ENCODE assay signal across 8 cellular contexts in genomic region chr1:40256401-40257084, GRCh38. TPM values are rescaled to one million over a fixed set of nuclear protein-coding genes. Genes with fewer than 3 reads are reported as not detected.
DNase-seq lines count a peak whose midpoint lies in the region; ATAC-seq and TF ChIP-seq lines count a peak whose summit lies in the region.

No MANE protein-coding gene starts in this region.

- no peaks in the 10 kb centered on the region for H3K27me3 ChIP-seq in H7 (ENCODE audit: control insufficient read depth, insufficient read depth, low read length)
- no peaks in the 10 kb centered on the region for H3K27me3 ChIP-seq in RWPE2 (ENCODE audit: insufficient read depth, poor library complexity, severe bottlenecking)
- no peaks in the 10 kb centered on the region for H3K27me3 ChIP-seq in esophagus squamous epithelium
- no peaks in the 10 kb centered on the region for H3K27me3 ChIP-seq in prostate gland (replicated peaks; ENCODE audit: insufficient read depth)

- DNase-seq in H7 (no peak), RWPE2 (ENCODE audit: low spot score) (no peak), esophagus squamous epithelium (lab: John Stamatoyannopoulos, UW) (no peak), prostate gland (ENCODE audit: low spot score) (no peak), GM19240 (ENCODE audit: insufficient read length, low spot score) (no peak), GF-D8 (lab: John Stamatoyannopoulos, UW) (no peak), NCI-H2196 treated with DMSO at 0.1 percent for 48 hours (lab: John Stamatoyannopoulos, UW; ENCODE audit: unreplicated experiment) (no peak), activated gamma-delta T cell treated with Interleukin-2 at 50 U/mL for 16 hours (no peak)

- no peaks in the 10 kb centered on the region for H3K9me3 ChIP-seq in RWPE2 (ENCODE audit: severe bottlenecking)
- no peaks in the 10 kb centered on the region for H3K9me3 ChIP-seq in esophagus squamous epithelium
- H3K9me3 ChIP-seq in prostate gland, result no peaks in the 10 kb centered on the region

- TF ChIP-seq POLR2A in esophagus squamous epithelium (IDR thresholded peaks at IDR 0.05) (no peak), prostate gland (IDR thresholded peaks at IDR 0.05) (no peak)

- no peak for ATAC-seq in RWPE2 (ENCODE audit: low read depth)

- 61 to 62% methylated on average over 6 of the region's 6 CpGs for WGBS in esophagus squamous epithelium, 2 donors
- WGBS in prostate gland, result 43% methylated on average over 6 of the region's 6 CpGs

- H3K27ac ChIP-seq in RWPE2 (ENCODE audit: poor library complexity, severe bottlenecking) (peak overlapping the region; percentile 93), esophagus squamous epithelium (peak overlapping the region; percentile 95 to 98 (median 96)), prostate gland (peak overlapping the region; percentile 89 to 93)

- peak overlapping the region; percentile 98 for H3K4me3 ChIP-seq in H7 (ENCODE audit: insufficient read depth, low read depth, low read length)
- H3K4me3 ChIP-seq in RWPE2 (ENCODE audit: severe bottlenecking), result peak overlapping the region; percentile 80
- peak overlapping the region; percentile 58 to 97 (median 87) for H3K4me3 ChIP-seq in esophagus squamous epithelium
- H3K4me3 ChIP-seq in prostate gland, result peak overlapping the region; percentile 67 to 68

- intact Hi-C loops in esophagus squamous epithelium (cut with DNase I), result no loop called here
- intact Hi-C loops in prostate gland (cut with DNase I), result loop anchor here (5.0 kb wide), 1 partner anchor 94 kb away; the partner anchor contains the start of gene RLF

- H3K36me3 ChIP-seq in H7 (replicated peaks; ENCODE audit: control insufficient read depth, insufficient read depth, low read length), result peaks cover 3% of the 10 kb centered on the region
- H3K36me3 ChIP-seq in RWPE2 (ENCODE audit: low read depth), result peaks cover 21% of the 10 kb centered on the region
- H3K36me3 ChIP-seq in esophagus squamous epithelium, result peaks cover 0 to 18% (median 6%) of the 10 kb centered on the region in 3 donors
- H3K36me3 ChIP-seq in prostate gland, result peaks cover 0 to 7% of the 10 kb centered on the region in 2 donors

- H3K4me1 ChIP-seq in RWPE2 (ENCODE audit: insufficient read depth, poor library complexity, severe bottlenecking) (peaks cover 12% of the 10 kb centered on the region), esophagus squamous epithelium (peaks cover 4 to 44% (median 17%) of the 10 kb centered on the region in 3 donors), prostate gland (replicated peaks) (no peaks in the 10 kb centered on the region)

- TF ChIP-seq CTCF in RWPE2 (IDR thresholded peaks at IDR 0.05; ENCODE audit: poor library complexity, severe bottlenecking), result no peak
- no peak for TF ChIP-seq CTCF in esophagus squamous epithelium (IDR thresholded peaks at IDR 0.05)
- TF ChIP-seq CTCF in prostate gland (IDR thresholded peaks at IDR 0.05), result no peak

RNA-seq across cellular contexts. Expression of gene ZMPSTE24, which starts 1.5 kb away (rescaled TPM):
- 31.3 and 37.9 TPM in 2 replicates for total RNA-seq in H7 (2014; rRNA removed; shearing (Covaris generic))
- total RNA-seq in esophagus squamous epithelium (10 to 100 TPM; 26.2 to 47.1 (median 39.0) TPM), prostate gland (10 to 100 TPM; 32.8 to 57.7 TPM)

RNA-seq across cellular contexts. Expression of gene TMCO2, which starts 8.8 kb away (rescaled TPM):
- total RNA-seq in H7 (2014; rRNA removed; shearing (Covaris generic)), result 0.28 TPM in 1 of 2 replicates, not detected in the other
- total RNA-seq in esophagus squamous epithelium (not detected), prostate gland (1 to 10 TPM in 1 of 2 donors, not detected in 1; 5.5 TPM)
